Comparison of ENCODE assay signal across 1 cellular context in the genomic region with DNA sequence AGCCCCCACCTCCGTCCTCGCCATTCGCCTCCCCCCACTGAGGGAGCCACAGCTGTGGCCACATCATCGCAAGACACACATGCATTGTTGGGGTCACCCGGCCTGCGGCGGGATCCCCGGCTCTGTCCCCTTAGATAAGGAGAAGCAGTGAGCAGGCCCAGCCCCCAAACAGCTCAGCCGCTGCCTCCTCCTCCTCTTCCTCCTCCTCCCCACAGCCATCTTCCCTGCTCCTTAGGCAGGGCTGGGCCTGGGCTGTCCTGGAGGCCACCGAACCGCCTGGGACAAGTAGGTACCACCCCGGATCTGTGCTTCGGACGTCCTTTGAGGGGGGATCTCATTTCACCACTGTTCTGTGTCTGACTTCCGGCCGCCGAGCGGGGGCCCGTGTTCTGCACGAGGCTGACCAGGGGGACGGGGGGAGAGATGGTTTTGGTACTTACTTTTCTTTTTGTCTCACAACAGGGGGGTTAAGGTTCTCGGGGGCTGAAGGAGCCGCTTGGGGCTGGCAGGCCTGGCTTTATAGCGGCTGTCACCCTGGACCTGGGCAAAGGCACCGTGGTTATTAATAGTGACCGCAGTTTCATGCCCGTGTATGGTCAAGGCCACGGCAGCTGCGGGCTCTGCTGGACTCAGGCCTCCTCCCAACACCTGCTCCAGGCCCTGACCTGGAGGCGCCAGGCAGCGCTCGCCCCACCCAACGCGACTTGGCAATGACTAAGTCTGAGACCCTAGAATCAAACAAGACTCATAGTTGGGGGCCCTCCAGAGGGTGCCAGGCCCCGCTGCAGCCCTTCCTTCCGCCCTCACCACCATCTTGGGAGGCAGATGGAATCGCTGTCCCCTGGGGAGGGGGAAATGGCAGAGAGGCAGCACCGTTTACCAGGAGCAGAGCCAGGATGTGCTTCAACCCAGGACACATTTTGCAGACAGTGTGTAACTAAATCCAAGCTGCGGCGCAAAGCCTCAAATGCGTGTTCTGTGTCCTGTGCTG.
A peak's percentile ranks its signal among the peaks of the same experiment; 100 is the strongest.
TF ChIP-seq lines count a peak whose summit lies in the region.

No MANE protein-coding gene starts in this region.

TF ChIP-seq in K562, 482 proteins besides CTCF, POLR2A, EP300 and RAD21 (continued from another document and continues in another):
- TF ChIP-seq, protein P1, sequence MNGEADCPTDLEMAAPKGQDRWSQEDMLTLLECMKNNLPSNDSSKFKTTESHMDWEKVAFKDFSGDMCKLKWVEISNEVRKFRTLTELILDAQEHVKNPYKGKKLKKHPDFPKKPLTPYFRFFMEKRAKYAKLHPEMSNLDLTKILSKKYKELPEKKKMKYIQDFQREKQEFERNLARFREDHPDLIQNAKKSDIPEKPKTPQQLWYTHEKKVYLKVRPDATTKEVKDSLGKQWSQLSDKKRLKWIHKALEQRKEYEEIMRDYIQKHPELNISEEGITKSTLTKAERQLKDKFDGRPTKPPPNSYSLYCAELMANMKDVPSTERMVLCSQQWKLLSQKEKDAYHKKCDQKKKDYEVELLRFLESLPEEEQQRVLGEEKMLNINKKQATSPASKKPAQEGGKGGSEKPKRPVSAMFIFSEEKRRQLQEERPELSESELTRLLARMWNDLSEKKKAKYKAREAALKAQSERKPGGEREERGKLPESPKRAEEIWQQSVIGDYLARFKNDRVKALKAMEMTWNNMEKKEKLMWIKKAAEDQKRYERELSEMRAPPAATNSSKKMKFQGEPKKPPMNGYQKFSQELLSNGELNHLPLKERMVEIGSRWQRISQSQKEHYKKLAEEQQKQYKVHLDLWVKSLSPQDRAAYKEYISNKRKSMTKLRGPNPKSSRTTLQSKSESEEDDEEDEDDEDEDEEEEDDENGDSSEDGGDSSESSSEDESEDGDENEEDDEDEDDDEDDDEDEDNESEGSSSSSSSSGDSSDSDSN (IDR thresholded peaks at IDR 0.05; ENCODE audit: borderline replicate concordance in 1 of 2, low read depth in 2 of 2, low read length in 2 of 2) = peak in 1 of 2 experiments; percentile 59; a peak in 1 of 4 replicates
- TF ChIP-seq RB1 (IDR thresholded peaks at IDR 0.05; ENCODE audit: low read depth) (0 out of 2 replicates have a peak, but pooled peaks have one; percentile 44), RBBP5 (IDR thresholded peaks at IDR 0.05; ENCODE audit: borderline replicate concordance, insufficient read depth, low read length, poor library complexity, severe bottlenecking) (no peak), ZNF174 (CRISPR knock-in tag; IDR thresholded peaks at IDR 0.05) (no peak), CC2D1A (IDR thresholded peaks at IDR 0.05) (peak; percentile 40; the same call in 1 of the 2 replicates), KAT7 (CRISPR knock-in tag; IDR thresholded peaks at IDR 0.05; ENCODE audit: borderline replicate concordance) (peak; percentile 39; the same call in 1 of the 2 replicates)
- TF ChIP-seq, protein P2, sequence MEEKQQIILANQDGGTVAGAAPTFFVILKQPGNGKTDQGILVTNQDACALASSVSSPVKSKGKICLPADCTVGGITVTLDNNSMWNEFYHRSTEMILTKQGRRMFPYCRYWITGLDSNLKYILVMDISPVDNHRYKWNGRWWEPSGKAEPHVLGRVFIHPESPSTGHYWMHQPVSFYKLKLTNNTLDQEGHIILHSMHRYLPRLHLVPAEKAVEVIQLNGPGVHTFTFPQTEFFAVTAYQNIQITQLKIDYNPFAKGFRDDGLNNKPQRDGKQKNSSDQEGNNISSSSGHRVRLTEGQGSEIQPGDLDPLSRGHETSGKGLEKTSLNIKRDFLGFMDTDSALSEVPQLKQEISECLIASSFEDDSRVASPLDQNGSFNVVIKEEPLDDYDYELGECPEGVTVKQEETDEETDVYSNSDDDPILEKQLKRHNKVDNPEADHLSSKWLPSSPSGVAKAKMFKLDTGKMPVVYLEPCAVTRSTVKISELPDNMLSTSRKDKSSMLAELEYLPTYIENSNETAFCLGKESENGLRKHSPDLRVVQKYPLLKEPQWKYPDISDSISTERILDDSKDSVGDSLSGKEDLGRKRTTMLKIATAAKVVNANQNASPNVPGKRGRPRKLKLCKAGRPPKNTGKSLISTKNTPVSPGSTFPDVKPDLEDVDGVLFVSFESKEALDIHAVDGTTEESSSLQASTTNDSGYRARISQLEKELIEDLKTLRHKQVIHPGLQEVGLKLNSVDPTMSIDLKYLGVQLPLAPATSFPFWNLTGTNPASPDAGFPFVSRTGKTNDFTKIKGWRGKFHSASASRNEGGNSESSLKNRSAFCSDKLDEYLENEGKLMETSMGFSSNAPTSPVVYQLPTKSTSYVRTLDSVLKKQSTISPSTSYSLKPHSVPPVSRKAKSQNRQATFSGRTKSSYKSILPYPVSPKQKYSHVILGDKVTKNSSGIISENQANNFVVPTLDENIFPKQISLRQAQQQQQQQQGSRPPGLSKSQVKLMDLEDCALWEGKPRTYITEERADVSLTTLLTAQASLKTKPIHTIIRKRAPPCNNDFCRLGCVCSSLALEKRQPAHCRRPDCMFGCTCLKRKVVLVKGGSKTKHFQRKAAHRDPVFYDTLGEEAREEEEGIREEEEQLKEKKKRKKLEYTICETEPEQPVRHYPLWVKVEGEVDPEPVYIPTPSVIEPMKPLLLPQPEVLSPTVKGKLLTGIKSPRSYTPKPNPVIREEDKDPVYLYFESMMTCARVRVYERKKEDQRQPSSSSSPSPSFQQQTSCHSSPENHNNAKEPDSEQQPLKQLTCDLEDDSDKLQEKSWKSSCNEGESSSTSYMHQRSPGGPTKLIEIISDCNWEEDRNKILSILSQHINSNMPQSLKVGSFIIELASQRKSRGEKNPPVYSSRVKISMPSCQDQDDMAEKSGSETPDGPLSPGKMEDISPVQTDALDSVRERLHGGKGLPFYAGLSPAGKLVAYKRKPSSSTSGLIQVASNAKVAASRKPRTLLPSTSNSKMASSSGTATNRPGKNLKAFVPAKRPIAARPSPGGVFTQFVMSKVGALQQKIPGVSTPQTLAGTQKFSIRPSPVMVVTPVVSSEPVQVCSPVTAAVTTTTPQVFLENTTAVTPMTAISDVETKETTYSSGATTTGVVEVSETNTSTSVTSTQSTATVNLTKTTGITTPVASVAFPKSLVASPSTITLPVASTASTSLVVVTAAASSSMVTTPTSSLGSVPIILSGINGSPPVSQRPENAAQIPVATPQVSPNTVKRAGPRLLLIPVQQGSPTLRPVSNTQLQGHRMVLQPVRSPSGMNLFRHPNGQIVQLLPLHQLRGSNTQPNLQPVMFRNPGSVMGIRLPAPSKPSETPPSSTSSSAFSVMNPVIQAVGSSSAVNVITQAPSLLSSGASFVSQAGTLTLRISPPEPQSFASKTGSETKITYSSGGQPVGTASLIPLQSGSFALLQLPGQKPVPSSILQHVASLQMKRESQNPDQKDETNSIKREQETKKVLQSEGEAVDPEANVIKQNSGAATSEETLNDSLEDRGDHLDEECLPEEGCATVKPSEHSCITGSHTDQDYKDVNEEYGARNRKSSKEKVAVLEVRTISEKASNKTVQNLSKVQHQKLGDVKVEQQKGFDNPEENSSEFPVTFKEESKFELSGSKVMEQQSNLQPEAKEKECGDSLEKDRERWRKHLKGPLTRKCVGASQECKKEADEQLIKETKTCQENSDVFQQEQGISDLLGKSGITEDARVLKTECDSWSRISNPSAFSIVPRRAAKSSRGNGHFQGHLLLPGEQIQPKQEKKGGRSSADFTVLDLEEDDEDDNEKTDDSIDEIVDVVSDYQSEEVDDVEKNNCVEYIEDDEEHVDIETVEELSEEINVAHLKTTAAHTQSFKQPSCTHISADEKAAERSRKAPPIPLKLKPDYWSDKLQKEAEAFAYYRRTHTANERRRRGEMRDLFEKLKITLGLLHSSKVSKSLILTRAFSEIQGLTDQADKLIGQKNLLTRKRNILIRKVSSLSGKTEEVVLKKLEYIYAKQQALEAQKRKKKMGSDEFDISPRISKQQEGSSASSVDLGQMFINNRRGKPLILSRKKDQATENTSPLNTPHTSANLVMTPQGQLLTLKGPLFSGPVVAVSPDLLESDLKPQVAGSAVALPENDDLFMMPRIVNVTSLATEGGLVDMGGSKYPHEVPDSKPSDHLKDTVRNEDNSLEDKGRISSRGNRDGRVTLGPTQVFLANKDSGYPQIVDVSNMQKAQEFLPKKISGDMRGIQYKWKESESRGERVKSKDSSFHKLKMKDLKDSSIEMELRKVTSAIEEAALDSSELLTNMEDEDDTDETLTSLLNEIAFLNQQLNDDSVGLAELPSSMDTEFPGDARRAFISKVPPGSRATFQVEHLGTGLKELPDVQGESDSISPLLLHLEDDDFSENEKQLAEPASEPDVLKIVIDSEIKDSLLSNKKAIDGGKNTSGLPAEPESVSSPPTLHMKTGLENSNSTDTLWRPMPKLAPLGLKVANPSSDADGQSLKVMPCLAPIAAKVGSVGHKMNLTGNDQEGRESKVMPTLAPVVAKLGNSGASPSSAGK (IDR thresholded peaks at IDR 0.05) = peak; percentile 97
- TF ChIP-seq, protein P3, sequence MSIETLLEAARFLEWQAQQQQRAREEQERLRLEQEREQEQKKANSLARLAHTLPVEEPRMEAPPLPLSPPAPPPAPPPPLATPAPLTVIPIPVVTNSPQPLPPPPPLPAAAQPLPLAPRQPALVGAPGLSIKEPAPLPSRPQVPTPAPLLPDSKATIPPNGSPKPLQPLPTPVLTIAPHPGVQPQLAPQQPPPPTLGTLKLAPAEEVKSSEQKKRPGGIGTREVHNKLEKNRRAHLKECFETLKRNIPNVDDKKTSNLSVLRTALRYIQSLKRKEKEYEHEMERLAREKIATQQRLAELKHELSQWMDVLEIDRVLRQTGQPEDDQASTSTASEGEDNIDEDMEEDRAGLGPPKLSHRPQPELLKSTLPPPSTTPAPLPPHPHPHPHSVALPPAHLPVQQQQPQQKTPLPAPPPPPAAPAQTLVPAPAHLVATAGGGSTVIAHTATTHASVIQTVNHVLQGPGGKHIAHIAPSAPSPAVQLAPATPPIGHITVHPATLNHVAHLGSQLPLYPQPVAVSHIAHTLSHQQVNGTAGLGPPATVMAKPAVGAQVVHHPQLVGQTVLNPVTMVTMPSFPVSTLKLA (conservative IDR thresholded peaks at IDR 0.05) = no peak; a peak in 1 of 4 replicates
- TF ChIP-seq, protein P4, sequence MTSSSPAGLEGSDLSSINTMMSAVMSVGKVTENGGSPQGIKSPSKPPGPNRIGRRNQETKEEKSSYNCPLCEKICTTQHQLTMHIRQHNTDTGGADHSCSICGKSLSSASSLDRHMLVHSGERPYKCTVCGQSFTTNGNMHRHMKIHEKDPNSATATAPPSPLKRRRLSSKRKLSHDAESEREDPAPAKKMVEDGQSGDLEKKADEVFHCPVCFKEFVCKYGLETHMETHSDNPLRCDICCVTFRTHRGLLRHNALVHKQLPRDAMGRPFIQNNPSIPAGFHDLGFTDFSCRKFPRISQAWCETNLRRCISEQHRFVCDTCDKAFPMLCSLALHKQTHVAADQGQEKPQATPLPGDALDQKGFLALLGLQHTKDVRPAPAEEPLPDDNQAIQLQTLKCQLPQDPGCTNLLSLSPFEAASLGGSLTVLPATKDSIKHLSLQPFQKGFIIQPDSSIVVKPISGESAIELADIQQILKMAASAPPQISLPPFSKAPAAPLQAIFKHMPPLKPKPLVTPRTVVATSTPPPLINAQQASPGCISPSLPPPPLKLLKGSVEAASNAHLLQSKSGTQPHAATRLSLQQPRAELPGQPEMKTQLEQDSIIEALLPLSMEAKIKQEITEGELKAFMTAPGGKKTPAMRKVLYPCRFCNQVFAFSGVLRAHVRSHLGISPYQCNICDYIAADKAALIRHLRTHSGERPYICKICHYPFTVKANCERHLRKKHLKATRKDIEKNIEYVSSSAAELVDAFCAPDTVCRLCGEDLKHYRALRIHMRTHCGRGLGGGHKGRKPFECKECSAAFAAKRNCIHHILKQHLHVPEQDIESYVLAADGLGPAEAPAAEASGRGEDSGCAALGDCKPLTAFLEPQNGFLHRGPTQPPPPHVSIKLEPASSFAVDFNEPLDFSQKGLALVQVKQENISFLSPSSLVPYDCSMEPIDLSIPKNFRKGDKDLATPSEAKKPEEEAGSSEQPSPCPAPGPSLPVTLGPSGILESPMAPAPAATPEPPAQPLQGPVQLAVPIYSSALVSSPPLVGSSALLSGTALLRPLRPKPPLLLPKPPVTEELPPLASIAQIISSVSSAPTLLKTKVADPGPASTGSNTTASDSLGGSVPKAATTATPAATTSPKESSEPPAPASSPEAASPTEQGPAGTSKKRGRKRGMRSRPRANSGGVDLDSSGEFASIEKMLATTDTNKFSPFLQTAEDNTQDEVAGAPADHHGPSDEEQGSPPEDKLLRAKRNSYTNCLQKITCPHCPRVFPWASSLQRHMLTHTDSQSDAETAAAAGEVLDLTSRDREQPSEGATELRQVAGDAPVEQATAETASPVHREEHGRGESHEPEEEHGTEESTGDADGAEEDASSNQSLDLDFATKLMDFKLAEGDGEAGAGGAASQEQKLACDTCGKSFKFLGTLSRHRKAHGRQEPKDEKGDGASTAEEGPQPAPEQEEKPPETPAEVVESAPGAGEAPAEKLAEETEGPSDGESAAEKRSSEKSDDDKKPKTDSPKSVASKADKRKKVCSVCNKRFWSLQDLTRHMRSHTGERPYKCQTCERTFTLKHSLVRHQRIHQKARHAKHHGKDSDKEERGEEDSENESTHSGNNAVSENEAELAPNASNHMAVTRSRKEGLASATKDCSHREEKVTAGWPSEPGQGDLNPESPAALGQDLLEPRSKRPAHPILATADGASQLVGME (CRISPR knock-in tag; IDR thresholded peaks at IDR 0.05) = 0 out of 2 replicates have a peak, but pooled peaks have one; percentile 40
- TF ChIP-seq, protein P5, sequence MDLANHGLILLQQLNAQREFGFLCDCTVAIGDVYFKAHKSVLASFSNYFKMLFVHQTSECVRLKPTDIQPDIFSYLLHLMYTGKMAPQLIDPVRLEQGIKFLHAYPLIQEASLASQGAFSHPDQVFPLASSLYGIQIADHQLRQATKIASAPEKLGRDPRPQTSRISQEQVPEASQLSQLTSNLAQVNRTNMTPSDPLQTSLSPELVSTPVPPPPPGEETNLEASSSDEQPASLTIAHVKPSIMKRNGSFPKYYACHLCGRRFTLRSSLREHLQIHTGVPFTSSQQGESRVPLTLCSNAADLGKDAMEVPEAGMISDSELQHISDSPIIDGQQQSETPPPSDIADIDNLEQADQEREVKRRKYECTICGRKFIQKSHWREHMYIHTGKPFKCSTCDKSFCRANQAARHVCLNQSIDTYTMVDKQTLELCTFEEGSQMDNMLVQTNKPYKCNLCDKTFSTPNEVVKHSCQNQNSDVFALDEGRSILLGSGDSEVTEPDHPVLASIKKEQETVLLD (IDR thresholded peaks at IDR 0.05) = peak; percentile 73
- TF ChIP-seq, protein P6, sequence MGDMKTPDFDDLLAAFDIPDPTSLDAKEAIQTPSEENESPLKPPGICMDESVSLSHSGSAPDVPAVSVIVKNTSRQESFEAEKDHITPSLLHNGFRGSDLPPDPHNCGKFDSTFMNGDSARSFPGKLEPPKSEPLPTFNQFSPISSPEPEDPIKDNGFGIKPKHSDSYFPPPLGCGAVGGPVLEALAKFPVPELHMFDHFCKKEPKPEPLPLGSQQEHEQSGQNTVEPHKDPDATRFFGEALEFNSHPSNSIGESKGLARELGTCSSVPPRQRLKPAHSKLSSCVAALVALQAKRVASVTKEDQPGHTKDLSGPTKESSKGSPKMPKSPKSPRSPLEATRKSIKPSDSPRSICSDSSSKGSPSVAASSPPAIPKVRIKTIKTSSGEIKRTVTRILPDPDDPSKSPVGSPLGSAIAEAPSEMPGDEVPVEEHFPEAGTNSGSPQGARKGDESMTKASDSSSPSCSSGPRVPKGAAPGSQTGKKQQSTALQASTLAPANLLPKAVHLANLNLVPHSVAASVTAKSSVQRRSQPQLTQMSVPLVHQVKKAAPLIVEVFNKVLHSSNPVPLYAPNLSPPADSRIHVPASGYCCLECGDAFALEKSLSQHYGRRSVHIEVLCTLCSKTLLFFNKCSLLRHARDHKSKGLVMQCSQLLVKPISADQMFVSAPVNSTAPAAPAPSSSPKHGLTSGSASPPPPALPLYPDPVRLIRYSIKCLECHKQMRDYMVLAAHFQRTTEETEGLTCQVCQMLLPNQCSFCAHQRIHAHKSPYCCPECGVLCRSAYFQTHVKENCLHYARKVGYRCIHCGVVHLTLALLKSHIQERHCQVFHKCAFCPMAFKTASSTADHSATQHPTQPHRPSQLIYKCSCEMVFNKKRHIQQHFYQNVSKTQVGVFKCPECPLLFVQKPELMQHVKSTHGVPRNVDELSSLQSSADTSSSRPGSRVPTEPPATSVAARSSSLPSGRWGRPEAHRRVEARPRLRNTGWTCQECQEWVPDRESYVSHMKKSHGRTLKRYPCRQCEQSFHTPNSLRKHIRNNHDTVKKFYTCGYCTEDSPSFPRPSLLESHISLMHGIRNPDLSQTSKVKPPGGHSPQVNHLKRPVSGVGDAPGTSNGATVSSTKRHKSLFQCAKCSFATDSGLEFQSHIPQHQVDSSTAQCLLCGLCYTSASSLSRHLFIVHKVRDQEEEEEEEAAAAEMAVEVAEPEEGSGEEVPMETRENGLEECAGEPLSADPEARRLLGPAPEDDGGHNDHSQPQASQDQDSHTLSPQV (IDR thresholded peaks at IDR 0.05) = peak; percentile 91
